Comparison of ENCODE assay signal across 15 cellular contexts in genomic region chr1:218201004-218201403, GRCh38.
"Had no signal": no experiment of that assay in that cellular context is flagged by ENCODE, and none has a peak within 500 bp of the region (broad histone marks: within the 10 kb centered on the region; RNA-seq: fewer than 3 reads in every experiment).

No MANE protein-coding gene starts in this region.

- H2AFZ ChIP-seq: neural progenitor cell had no signal

- H3K9me3 ChIP-seq: pancreas, thyroid gland had no signal

- H3K27me3 ChIP-seq: brain microvascular endothelial cell, neural progenitor cell, thyroid gland had no signal

- H3K36me3 ChIP-seq: brain microvascular endothelial cell, neural progenitor cell, pancreas, thyroid gland had no signal

- H3K27ac ChIP-seq: brain microvascular endothelial cell, neural progenitor cell, pancreas, thyroid gland had no signal

- H3K4me3 ChIP-seq: neural progenitor cell, pancreas, thyroid gland had no signal

- H3K9ac ChIP-seq: neural progenitor cell had no signal

- H3K4me2 ChIP-seq: neural progenitor cell had no signal

- DNase-seq: activated CD4-positive, alpha-beta T cell treated with anti-CD3 and anti-CD28 coated beads, Interleukin-2, amount 10 ng/mL, durations not matched to agents 7 days and 5 days; activated CD8-positive, alpha-beta memory T cell treated with anti-CD3 and anti-CD28 coated beads, Interleukin-2, amount 50 U/mL, for 48 hours; activated gamma-delta T cell; activated T-cell treated with anti-CD3 and anti-CD28 coated beads, Interleukin-2, amount 50 U/mL, for 72 hours; brain microvascular endothelial cell; cerebellar nuclear complex; effector memory CD8-positive, alpha-beta T cell; islet precursor cell; naive B cell; pancreas; T-helper 9 cell; thyroid gland had no signal

- H3K4me1 ChIP-seq: neural progenitor cell, pancreas, thyroid gland had no signal

- ATAC-seq: activated T-cell treated with anti-CD3 and anti-CD28 coated beads, Interleukin-2, amount 50 U/mL, for 72 hours; effector memory CD8-positive, alpha-beta T cell; left lobe of liver; pancreas; stimulated activated effector memory CD8-positive, alpha-beta T cell treated with anti-CD3 and anti-CD28 coated beads, Interleukin-12 subunit alpha, Interleukin-12 subunit beta, amount 100 ng/mL, for 72 hours had no signal
